In the genomic region with DNA sequence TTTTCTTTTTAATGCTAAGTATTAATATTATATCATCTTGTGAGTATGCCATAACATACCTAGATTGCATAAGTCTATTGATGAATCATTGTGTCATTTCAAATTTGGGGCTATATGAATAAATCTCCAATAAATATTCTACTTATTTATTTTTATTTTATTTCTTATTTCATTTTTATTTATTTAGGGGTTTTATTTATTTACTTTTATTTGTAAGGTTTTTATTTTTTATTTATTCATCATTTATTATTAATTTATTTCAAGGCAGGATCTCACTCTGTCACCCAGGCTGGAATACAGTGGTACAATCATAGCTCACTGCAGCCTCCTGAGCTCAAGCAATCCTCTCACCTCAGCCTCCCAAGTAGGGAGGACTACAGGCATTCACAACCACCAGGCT, we compare ENCODE assay signal across 23 cellular contexts. TPM values are rescaled to one million over a fixed set of nuclear protein-coding genes. Genes with fewer than 3 reads are reported as not detected.
DNase-seq lines count a peak whose midpoint lies in the region; ATAC-seq and FAIRE-seq lines count a peak whose summit lies in the region.
"Had no signal": no experiment of that assay in that cellular context is flagged by ENCODE, and none has a peak within 500 bp of the region (broad histone marks: within the 10 kb centered on the region; RNA-seq: fewer than 3 reads in every experiment).

No MANE protein-coding gene starts in this region.

- H3K9me3 ChIP-seq in MG63 = no peaks in the 10 kb centered on the region
- H3K9me3 ChIP-seq: A549; BE2C; BLaER1 treated with 17β-estradiol and CSF1 and Interleukin-3, amounts not matched to agents 10 nM and 100 nM had no signal

- FAIRE-seq in A204.1 (lab: Jason Lieb, UNC) (peak; percentile 77), endometrium (lab: Jason Lieb, UNC) (peak; percentile 18), islet of Langerhans (lab: Jason Lieb, UNC) (peak; percentile 30)
- FAIRE-seq: A549, D721Med, GM12878, H1 had no signal

- H3K27me3 ChIP-seq in MG63 = no peaks in the 10 kb centered on the region
- H3K27me3 ChIP-seq: BE2C; BLaER1 treated with 17β-estradiol and CSF1 and Interleukin-3, amounts not matched to agents 10 nM and 100 nM had no signal

- DNase-seq in MG63 = no peak
- no peak for DNase-seq in activated effector memory CD4-positive, alpha-beta T cell treated with Interleukin-2 at 50 U/mL for 16 hours
- DNase-seq: ACHN; AML-193; BE2C; CD4-positive, alpha-beta T cell; CD8-positive, alpha-beta memory T cell; DMS 273 treated with DMSO at 0.1 percent for 48 hours; DMS79; EL; GDM1; GM23248; H7 had no signal

- no peak overlapping the region for H3K4me3 ChIP-seq in MG63
- H3K4me3 ChIP-seq: A549; BLaER1 treated with 17β-estradiol and CSF1 and Interleukin-3, amounts not matched to agents 10 nM and 100 nM; GM12878; GM23248 had no signal

- no peak for ATAC-seq in GM21526 (IDR thresholded peaks at IDR 0.05; ENCODE audit: low FRiP score, unreplicated experiment)
- ATAC-seq: A549, GM12878, HCT116 had no signal

- no peaks in the 10 kb centered on the region for H3K36me3 ChIP-seq in MG63
- H3K36me3 ChIP-seq: BE2C; BLaER1 treated with 17β-estradiol and CSF1 and Interleukin-3, amounts not matched to agents 10 nM and 100 nM had no signal

RNA-seq across cellular contexts. Expression of a gene that starts 36.3 kb away (rescaled TPM):
- 4.2 and 4.7 TPM in 2 replicates for total RNA-seq in MG63 (2014; rRNA removed; shearing (Covaris generic); ENCODE audit: low replicate concordance)
- total RNA-seq: CD4-positive, alpha-beta T cell; CD8-positive, alpha-beta memory T cell; GM12878; GM23248; H1 had no signal
